In genomic region chr10:32956365-32957197, GRCh38 we compare ENCODE assay signal across 8 cellular contexts. TPM values are rescaled to one million over a fixed set of nuclear protein-coding genes. Genes with fewer than 3 reads are reported as not detected.
A peak's percentile ranks its signal among the peaks of the same experiment; 100 is the strongest.
DNase-seq lines count a peak whose midpoint lies in the region; ATAC-seq and TF ChIP-seq lines count a peak whose summit lies in the region.

No MANE protein-coding gene starts in this region.

- H3K4me3 ChIP-seq in HFF-Myc (replicated peaks; ENCODE audit: low read depth, low read length) (peak overlapping the region; percentile 90), WERI-Rb-1 (ENCODE audit: low read depth, low read length) (peak overlapping the region; percentile 75), right atrium auricular region (peak overlapping the region; percentile 94 to 99), skin epidermis (peak overlapping the region; percentile 89 to 95 (median 92))

- H3K27ac ChIP-seq in WERI-Rb-1 (no peak overlapping the region; the same call in 1 of the 2 replicates), right atrium auricular region (peak overlapping the region; percentile 98), skin epidermis (peak overlapping the region in 20 of 21 experiments; percentile 8 to 100 (median 98))

- H3K27me3 ChIP-seq in WERI-Rb-1 (ENCODE audit: insufficient read depth, low read depth, severe bottlenecking) (no peaks in the 10 kb centered on the region), right atrium auricular region (no peaks in the 10 kb centered on the region)

- H3K36me3 ChIP-seq in WERI-Rb-1: peaks cover 3% of the 10 kb centered on the region
- no peaks in the 10 kb centered on the region for H3K36me3 ChIP-seq in right atrium auricular region

- TF ChIP-seq CTCF in HFF-Myc (IDR thresholded peaks at IDR 0.05; ENCODE audit: low read depth, low read length, missing control alignments): no peak
- TF ChIP-seq CTCF in WERI-Rb-1 (IDR thresholded peaks at IDR 0.05; ENCODE audit: low read depth, low read length): no peak
- no peak for TF ChIP-seq CTCF in right atrium auricular region (IDR thresholded peaks at IDR 0.05)

- DNase-seq in HFF-Myc (ENCODE audit: extremely low read depth, low read depth) (no peak), WERI-Rb-1 (no peak), right atrium auricular region (ENCODE audit: low spot score) (no peak), NCI-H2029 (lab: John Stamatoyannopoulos, UW) (no peak), NCI-H1694 (lab: John Stamatoyannopoulos, UW) (no peak), DMS79 treated with DMSO at 0.1 percent for 48 hours (lab: John Stamatoyannopoulos, UW) (no peak)

- H3K9me3 ChIP-seq in WERI-Rb-1 (ENCODE audit: severe bottlenecking) (no peaks in the 10 kb centered on the region), right atrium auricular region (no peaks in the 10 kb centered on the region)

- no peak for ATAC-seq in HG03039 (IDR thresholded peaks at IDR 0.05; ENCODE audit: unreplicated experiment)

- peaks cover 0 to 69% of the 10 kb centered on the region in 2 donors for H3K4me1 ChIP-seq in right atrium auricular region

RNA-seq across cellular contexts. Expression of gene ITGB1, which starts 1.4 kb away (rescaled TPM):
- total RNA-seq in right atrium auricular region: 1,000 to 10,000 TPM in 1 of 2 donors, 100 to 1,000 TPM in 1; 454 to 1,054 TPM
